In the genomic region with DNA sequence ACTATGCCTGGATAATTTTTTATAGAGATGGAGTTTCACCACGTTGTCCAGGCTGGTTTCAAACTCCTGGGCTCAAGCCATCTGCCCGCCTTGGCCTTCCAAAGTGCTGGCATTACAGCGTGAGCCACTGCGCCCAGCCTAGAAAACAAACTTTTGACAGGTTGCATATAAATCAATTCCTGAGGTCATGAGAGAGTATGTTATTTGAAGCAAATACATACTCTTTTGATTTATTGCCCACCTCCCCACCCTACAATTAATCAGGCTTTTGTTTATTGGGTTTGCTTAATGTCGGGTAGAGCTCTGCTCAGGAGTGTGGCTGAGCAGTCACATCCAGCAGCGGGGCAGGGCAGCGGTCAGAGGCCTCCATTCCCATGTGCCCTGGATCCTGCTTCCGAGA, we compare ENCODE assay signal across 15 cellular contexts.
"Had no signal": no experiment of that assay in that cellular context is flagged by ENCODE, and none has a peak within 500 bp of the region (broad histone marks: within the 10 kb centered on the region; RNA-seq: fewer than 3 reads in every experiment).

No MANE protein-coding gene starts in this region.

- H3K4me3 ChIP-seq: cardiac muscle cell, coronary artery, heart left ventricle, right atrium auricular region, transverse colon had no signal

- H3K27ac ChIP-seq: cardiac muscle cell, coronary artery, transverse colon had no signal

- H3K4me1 ChIP-seq: right atrium auricular region had no signal

- H3K27me3 ChIP-seq: cardiac muscle cell, heart left ventricle, right atrium auricular region, transverse colon had no signal

- ATAC-seq: activated naive CD8-positive, alpha-beta T cell treated with anti-CD3 and anti-CD28 coated beads, Interleukin-2, amount 50 U/mL, for 24 hours; heart left ventricle; stimulated activated effector memory CD8-positive, alpha-beta T cell treated with anti-CD3 and anti-CD28 coated beads, Interleukin-12 subunit alpha, Interleukin-12 subunit beta, amount 100 ng/mL, for 72 hours; WTC11 had no signal

- H3K9me3 ChIP-seq: heart left ventricle, right atrium auricular region, transverse colon had no signal

- H3K36me3 ChIP-seq: cardiac muscle cell, right atrium auricular region, transverse colon had no signal

- DNase-seq: activated CD4-positive, alpha-beta T cell treated with anti-CD3 and anti-CD28 coated beads, Interleukin-2, amount 10 ng/mL, durations not matched to agents 24 days and 14 days; activated naive CD4-positive, alpha-beta T cell treated with Interleukin-2 at 50 U/mL for 16 hours; activated naive CD8-positive, alpha-beta T cell treated with anti-CD3 and anti-CD28 coated beads, Interleukin-2, amount 50 U/mL, for 24 hours; effector CD4-positive, alpha-beta T cell; foreskin melanocyte; heart left ventricle; islet precursor cell; mesendoderm; T-helper 1 cell; transverse colon had no signal
